In the genomic region with DNA sequence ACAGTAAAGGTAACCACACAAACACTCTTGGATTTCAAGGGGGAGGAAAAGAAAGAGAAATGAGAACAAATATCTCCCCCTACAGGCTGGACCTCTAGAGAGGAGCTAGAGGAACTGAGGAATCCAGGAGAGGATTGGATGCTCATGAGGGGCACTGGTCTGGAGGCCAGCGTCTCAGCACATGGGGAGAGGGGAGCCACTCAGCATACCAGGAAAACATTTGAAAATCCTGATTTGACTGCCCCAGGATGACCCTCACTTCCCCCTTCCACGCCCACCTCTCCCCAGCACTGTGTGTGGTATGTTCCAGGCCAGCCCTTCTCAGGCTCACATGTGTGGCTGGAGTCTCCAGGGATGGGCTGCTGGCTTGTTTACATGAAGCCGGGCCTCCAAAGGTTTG, we compare ENCODE assay signal across 12 cellular contexts.
DNase-seq lines count a peak whose midpoint lies in the region; ATAC-seq and TF ChIP-seq lines count a peak whose summit lies in the region.
"Had no signal": no experiment of that assay in that cellular context is flagged by ENCODE, and none has a peak within 500 bp of the region (broad histone marks: within the 10 kb centered on the region; RNA-seq: fewer than 3 reads in every experiment).

No MANE protein-coding gene starts in this region.

- no peaks in the 10 kb centered on the region for H3K4me1 ChIP-seq in osteoblast (ENCODE audit: insufficient read depth, low read length)
- H3K4me1 ChIP-seq: ascending aorta had no signal

- H3K27me3 ChIP-seq in osteoblast (ENCODE audit: insufficient read depth, low read length): no peaks in the 10 kb centered on the region
- H3K27me3 ChIP-seq: ascending aorta had no signal

- TF ChIP-seq CTCF in fibroblast of mammary gland (conservative IDR thresholded peaks at IDR 0.05; ENCODE audit: control insufficient read depth, insufficient read depth, low read depth, low read length) (peak; percentile 50), osteoblast (IDR thresholded peaks at IDR 0.05; ENCODE audit: extremely low read depth, low read depth, low read length) (peak; percentile 46), omental fat pad (IDR thresholded peaks at IDR 0.05) (no peak)

- H3K27ac ChIP-seq in osteoblast (ENCODE audit: low read depth, low read length): no peak overlapping the region
- H3K27ac ChIP-seq: ascending aorta, spleen had no signal

- no peak overlapping the region for H3K4me2 ChIP-seq in osteoblast (ENCODE audit: insufficient read depth, low read length)

- H3K9me3 ChIP-seq in osteoblast (ENCODE audit: low read depth, low read length): no peaks in the 10 kb centered on the region
- H3K9me3 ChIP-seq: ascending aorta, spleen had no signal

- DNase-seq in NCI-H2107 treated with DMSO at 0.1 percent for 48 hours (lab: John Stamatoyannopoulos, UW; ENCODE audit: unreplicated experiment): peak; percentile 14
- DNase-seq in NCI-H2107 (lab: John Stamatoyannopoulos, UW): no peak
- DNase-seq in NCI-H460 (ENCODE audit: extremely low read depth, low read depth): peak; percentile 22
- DNase-seq in fibroblast of mammary gland (ENCODE audit: low read depth): peak; percentile 45
- DNase-seq in osteoblast (ENCODE audit: insufficient read length, low spot score, missing footprints): no peak
- no peak for DNase-seq in omental fat pad (ENCODE audit: low spot score)
- DNase-seq in globus pallidus (ENCODE audit: low spot score): no peak
- DNase-seq: NCI-H446 treated with DMSO at 0.1 percent for 48 hours, spleen, SW 1271 had no signal

- no peaks in the 10 kb centered on the region for H3K36me3 ChIP-seq in osteoblast (ENCODE audit: insufficient read depth, low read length)
- H3K36me3 ChIP-seq: ascending aorta, spleen had no signal

- H3K79me2 ChIP-seq in osteoblast (ENCODE audit: insufficient read depth, low read length): no peaks in the 10 kb centered on the region

- H2AFZ ChIP-seq in osteoblast (ENCODE audit: low read length): no peak overlapping the region

- ATAC-seq in HG03139 (IDR thresholded peaks at IDR 0.05; ENCODE audit: unreplicated experiment): no peak
- no peak for ATAC-seq in omental fat pad (ENCODE audit: low FRiP score)

- H4K20me1 ChIP-seq in osteoblast (ENCODE audit: insufficient read depth, low read length): no peaks in the 10 kb centered on the region

- H3K4me3 ChIP-seq in fibroblast of mammary gland (ENCODE audit: control insufficient read depth, low read depth, low read length) (no peak overlapping the region), osteoblast (ENCODE audit: insufficient read depth, low read length) (no peak overlapping the region)
- H3K4me3 ChIP-seq: ascending aorta, spleen had no signal

Comparison
In these comparisons a context has a peak if more than half of its experiments do, and no peak if none do; other contexts are left out.
1. DNase-seq: peak in NCI-H2107 treated with DMSO at 0.1 percent for 48 hours (single experiment), NCI-H460 (single experiment) and fibroblast of mammary gland (single experiment); none in NCI-H2107 (single experiment), osteoblast (single experiment), omental fat pad (single experiment) and globus pallidus (single experiment).
2. CTCF ChIP-seq: peak in fibroblast of mammary gland (single experiment) and osteoblast (single experiment); none in omental fat pad (0 of 3).